ENCODE assay signal across 10 cellular contexts in the genomic region with DNA sequence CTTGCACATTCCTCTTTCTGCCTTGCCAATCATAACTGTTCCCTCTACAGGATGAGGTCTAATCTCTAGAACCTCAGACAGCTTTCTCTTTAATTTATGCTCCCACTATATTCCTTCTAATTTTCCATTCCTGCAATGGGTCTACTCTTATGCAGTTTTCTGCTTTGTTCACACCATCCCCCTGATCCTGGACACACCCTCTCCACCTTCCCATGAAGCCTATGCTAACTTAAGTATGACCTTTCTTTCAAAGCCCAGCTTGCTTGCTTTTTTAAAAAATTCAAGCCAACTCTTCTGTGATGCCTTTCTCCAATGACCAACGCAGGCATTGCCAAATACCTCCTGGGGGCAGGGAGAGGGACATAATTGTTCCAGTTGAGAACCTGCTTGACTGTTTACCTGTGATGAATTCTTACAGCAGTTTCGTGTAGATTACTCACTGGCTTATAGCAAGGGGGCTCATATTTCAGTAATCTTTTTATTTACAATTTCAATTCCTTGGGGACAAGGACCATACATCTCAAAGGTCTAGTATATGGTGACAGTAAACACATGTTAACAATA. TPM values are rescaled to one million over a fixed set of nuclear protein-coding genes. Genes with fewer than 3 reads are reported as not detected.
DNase-seq lines count a peak whose midpoint lies in the region; ATAC-seq and TF ChIP-seq lines count a peak whose summit lies in the region.
"Had no signal": no experiment of that assay in that cellular context is flagged by ENCODE, and none has a peak within 500 bp of the region (broad histone marks: within the 10 kb centered on the region; RNA-seq: fewer than 3 reads in every experiment).

No MANE protein-coding gene starts in this region.

- H3K27me3 Mint-ChIP-seq in Caco-2 (ENCODE audit: insufficient read depth, unreplicated experiment): no peaks in the 10 kb centered on the region
- no peaks in the 10 kb centered on the region for H3K27me3 Mint-ChIP-seq in central memory CD8-positive, alpha-beta T cell
- no peaks in the 10 kb centered on the region for H3K27me3 Mint-ChIP-seq in neural progenitor cell (ENCODE audit: insufficient read depth, low read depth)
- H3K27me3 Mint-ChIP-seq in activated CD8-positive, alpha-beta T cell treated with anti-CD3 and anti-CD28 coated beads, Interleukin-2, amount 10 ng/mL, durations not matched to agents 7 days and 5 days (ENCODE audit: low read depth): no peaks in the 10 kb centered on the region
- H3K27me3 Mint-ChIP-seq in activated CD4-positive, alpha-beta T cell treated with anti-CD3 and anti-CD28 coated beads, Interleukin-2, amount 10 ng/mL, durations not matched to agents 24 days and 14 days: no peaks in the 10 kb centered on the region

- peak overlapping the region; percentile 50 for H3K4me2 ChIP-seq in neural progenitor cell

- ATAC-seq in central memory CD8-positive, alpha-beta T cell (replicated peaks; ENCODE audit: extremely low read depth, poor library complexity, severe bottlenecking): no peak
- no peak for ATAC-seq in GM21528 (IDR thresholded peaks at IDR 0.05; ENCODE audit: low FRiP score, unreplicated experiment)
- ATAC-seq in activated CD8-positive, alpha-beta T cell treated with anti-CD3 and anti-CD28 coated beads, Interleukin-2, amount 10 ng/mL, durations not matched to agents 7 days and 5 days: no peak

- H3K4me1 Mint-ChIP-seq in Caco-2 (ENCODE audit: low read depth, unreplicated experiment): peaks cover 15% of the 10 kb centered on the region
- peaks cover 17% of the 10 kb centered on the region for H3K4me1 Mint-ChIP-seq in central memory CD8-positive, alpha-beta T cell
- peaks cover 9% of the 10 kb centered on the region for H3K4me1 Mint-ChIP-seq in neural progenitor cell
- H3K4me1 Mint-ChIP-seq in activated CD8-positive, alpha-beta T cell treated with anti-CD3 and anti-CD28 coated beads, Interleukin-2, amount 10 ng/mL, durations not matched to agents 7 days and 5 days (ENCODE audit: low read depth): peaks cover 32% of the 10 kb centered on the region
- peaks cover 35% of the 10 kb centered on the region for H3K4me1 Mint-ChIP-seq in activated CD4-positive, alpha-beta T cell treated with anti-CD3 and anti-CD28 coated beads, Interleukin-2, amount 10 ng/mL, durations not matched to agents 24 days and 14 days

- intact Hi-C loops in Caco-2 (cut with micrococcal nuclease; ENCODE audit: unreplicated experiment): loop anchor here (5.0 kb wide), 2 partner anchors 289 to 326 kb away; no protein-coding TSS in a partner anchor
- intact Hi-C loops in activated CD4-positive, alpha-beta T cell treated with anti-CD3 and anti-CD28 coated beads, Interleukin-2, amount 10 ng/mL, durations not matched to agents 24 days and 14 days (cut with micrococcal nuclease): no loop called here

- H3K36me3 ChIP-seq in Caco-2 (ENCODE audit: control insufficient read depth, insufficient read depth, low read length) (no peaks in the 10 kb centered on the region), HUES6 (ENCODE audit: control insufficient read depth, insufficient read depth, low read length) (peaks cover 17% of the 10 kb centered on the region; the same call in 1 of the 2 replicates), neural progenitor cell (no peaks in the 10 kb centered on the region)

- BruUV-seq in Caco-2 (replicated peaks; lab: Mats Ljungman, UMichigan): TSS peak; percentile 97

- peaks cover 100% of the 10 kb centered on the region for H3K79me2 ChIP-seq in neural progenitor cell (ENCODE audit: low read depth)

- H3K27ac Mint-ChIP-seq in Caco-2 (ENCODE audit: unreplicated experiment): no peak overlapping the region
- no peak overlapping the region for H3K27ac Mint-ChIP-seq in central memory CD8-positive, alpha-beta T cell (ENCODE audit: low read depth)
- H3K27ac Mint-ChIP-seq in neural progenitor cell: no peak overlapping the region
- no peak overlapping the region for H3K27ac Mint-ChIP-seq in activated CD8-positive, alpha-beta T cell treated with anti-CD3 and anti-CD28 coated beads, Interleukin-2, amount 10 ng/mL, durations not matched to agents 7 days and 5 days
- no peak overlapping the region for H3K27ac Mint-ChIP-seq in activated CD4-positive, alpha-beta T cell treated with anti-CD3 and anti-CD28 coated beads, Interleukin-2, amount 10 ng/mL, durations not matched to agents 24 days and 14 days

- H3K9me3 Mint-ChIP-seq in Caco-2 (ENCODE audit: unreplicated experiment) (no peaks in the 10 kb centered on the region), neural progenitor cell (peaks cover 22% of the 10 kb centered on the region)
- H3K9me3 Mint-ChIP-seq in central memory CD8-positive, alpha-beta T cell: no peaks in the 10 kb centered on the region
- H3K9me3 Mint-ChIP-seq in activated CD8-positive, alpha-beta T cell treated with anti-CD3 and anti-CD28 coated beads, Interleukin-2, amount 10 ng/mL, durations not matched to agents 7 days and 5 days (ENCODE audit: insufficient read depth): no peaks in the 10 kb centered on the region
- no peaks in the 10 kb centered on the region for H3K9me3 Mint-ChIP-seq in activated CD4-positive, alpha-beta T cell treated with anti-CD3 and anti-CD28 coated beads, Interleukin-2, amount 10 ng/mL, durations not matched to agents 24 days and 14 days
- H3K9me3 Mint-ChIP-seq: neural crest cell had no signal

- no peak overlapping the region for H3K4me3 ChIP-seq in Caco-2 (ENCODE audit: low read depth, low read length)
- peak overlapping the region; percentile 30 for H3K4me3 ChIP-seq in HUES6 (ENCODE audit: low read depth, low read length)
- H3K4me3 ChIP-seq in neural progenitor cell: no peak overlapping the region

- DNase-seq in Caco-2: peak; percentile 67 to 72
- no peak for DNase-seq in central memory CD8-positive, alpha-beta T cell (ENCODE audit: low spot score in 2 of 2)
- no peak for DNase-seq in neural progenitor cell (ENCODE audit: low spot score)
- DNase-seq in activated CD8-positive, alpha-beta T cell treated with anti-CD3 and anti-CD28 coated beads, Interleukin-2, amount 10 ng/mL, durations not matched to agents 7 days and 5 days: no peak
- no peak for DNase-seq in activated CD4-positive, alpha-beta T cell treated with anti-CD3 and anti-CD28 coated beads, Interleukin-2, amount 10 ng/mL, durations not matched to agents 24 days and 14 days
- DNase-seq: DMS 273 treated with DMSO at 0.1 percent for 48 hours; effector CD4-positive, alpha-beta T cell had no signal

- H3K36me3 Mint-ChIP-seq in Caco-2 (ENCODE audit: insufficient read depth, unreplicated experiment) (peaks cover 22% of the 10 kb centered on the region), neural progenitor cell (peaks cover 33% of the 10 kb centered on the region)
- peaks cover 23% of the 10 kb centered on the region for H3K36me3 Mint-ChIP-seq in central memory CD8-positive, alpha-beta T cell (ENCODE audit: insufficient read depth)
- H3K36me3 Mint-ChIP-seq in activated CD8-positive, alpha-beta T cell treated with anti-CD3 and anti-CD28 coated beads, Interleukin-2, amount 10 ng/mL, durations not matched to agents 7 days and 5 days (ENCODE audit: low read depth): peaks cover 46% of the 10 kb centered on the region
- peaks cover 39% of the 10 kb centered on the region for H3K36me3 Mint-ChIP-seq in activated CD4-positive, alpha-beta T cell treated with anti-CD3 and anti-CD28 coated beads, Interleukin-2, amount 10 ng/mL, durations not matched to agents 24 days and 14 days (ENCODE audit: low read depth)

- no peak for TF ChIP-seq CTCF in Caco-2 (IDR thresholded peaks at IDR 0.05; ENCODE audit: insufficient read depth in 1 of 2, low read depth in 1 of 2, low read length in 1 of 2, severe bottlenecking in 1 of 2, unreplicated experiment in 1 of 2)
- no peak for TF ChIP-seq CTCF in neural progenitor cell (IDR thresholded peaks at IDR 0.05)

- POLR2A ChIA-PET in Caco-2 (lab: Charles Lee): no interaction called here
- POLR2A ChIA-PET in activated CD8-positive, alpha-beta T cell treated with anti-CD3 and anti-CD28 coated beads, Interleukin-2, amount 10 ng/mL, durations not matched to agents 7 days and 5 days (lab: Charles Lee): interaction anchor here (1.0 kb wide), 2 partner anchors 39 to 109 kb away, joined by 3 read pairs; no protein-coding TSS in a partner anchor

- H3K27ac ChIP-seq in HUES6 (ENCODE audit: low read depth, low read length): peak overlapping the region; percentile 46; the same call in 1 of the 2 replicates
- H3K27ac ChIP-seq in neural progenitor cell: no peak overlapping the region

- H3K9ac ChIP-seq in HUES6 (ENCODE audit: low read length) (no peak overlapping the region), neural progenitor cell (no peak overlapping the region)

- H4K20me1 ChIP-seq in neural progenitor cell (ENCODE audit: low read depth): peaks cover 63% of the 10 kb centered on the region

- no peaks in the 10 kb centered on the region for H3F3A ChIP-seq in neural progenitor cell (ENCODE audit: low read depth)

- H3K4me3 Mint-ChIP-seq in Caco-2 (ENCODE audit: unreplicated experiment) (no peak overlapping the region), neural progenitor cell (no peak overlapping the region)
- peak overlapping the region; percentile 21 for H3K4me3 Mint-ChIP-seq in central memory CD8-positive, alpha-beta T cell
- H3K4me3 Mint-ChIP-seq in activated CD8-positive, alpha-beta T cell treated with anti-CD3 and anti-CD28 coated beads, Interleukin-2, amount 10 ng/mL, durations not matched to agents 7 days and 5 days: no peak overlapping the region
- no peak overlapping the region for H3K4me3 Mint-ChIP-seq in activated CD4-positive, alpha-beta T cell treated with anti-CD3 and anti-CD28 coated beads, Interleukin-2, amount 10 ng/mL, durations not matched to agents 24 days and 14 days

- CTCF ChIA-PET in Caco-2 (lab: Charles Lee): no interaction called here
- CTCF ChIA-PET in activated CD8-positive, alpha-beta T cell treated with anti-CD3 and anti-CD28 coated beads, Interleukin-2, amount 10 ng/mL, durations not matched to agents 7 days and 5 days (lab: Charles Lee): no interaction called here

- H3K4me1 ChIP-seq in Caco-2 (peaks cover 95% of the 10 kb centered on the region), HUES6 (ENCODE audit: control insufficient read depth, insufficient read depth, low read length) (peaks cover 61% of the 10 kb centered on the region), neural progenitor cell (peaks cover 63% of the 10 kb centered on the region)

- H2AFZ ChIP-seq in neural progenitor cell (replicated peaks): no peak overlapping the region

- no peaks in the 10 kb centered on the region for H3K9me3 ChIP-seq in Caco-2
- no peaks in the 10 kb centered on the region for H3K9me3 ChIP-seq in HUES6 (ENCODE audit: control insufficient read depth, insufficient read depth, low read depth, low read length)
- no peaks in the 10 kb centered on the region for H3K9me3 ChIP-seq in neural progenitor cell (ENCODE audit: low read depth)

- H3K27me3 ChIP-seq in Caco-2 (replicated peaks; ENCODE audit: control insufficient read depth, insufficient read depth, low read length): no peaks in the 10 kb centered on the region
- no peaks in the 10 kb centered on the region for H3K27me3 ChIP-seq in HUES6 (ENCODE audit: control insufficient read depth, insufficient read depth, low read length)
- no peaks in the 10 kb centered on the region for H3K27me3 ChIP-seq in neural progenitor cell

RNA-seq across cellular contexts. Expression of a gene that starts 7.8 kb away (rescaled TPM):
- total RNA-seq in Caco-2 (2022): 245 and 259 TPM in 2 replicates
- 103 and 142 TPM in 2 replicates for total RNA-seq in neural progenitor cell (ENCODE audit: low replicate concordance)
- 100 to 1,000 TPM; 162 to 168 TPM for total RNA-seq in activated CD8-positive, alpha-beta T cell treated with anti-CD3 and anti-CD28 coated beads, Interleukin-2, amount 10 ng/mL, durations not matched to agents 7 days and 5 days
- total RNA-seq in activated CD4-positive, alpha-beta T cell treated with anti-CD3 and anti-CD28 coated beads, Interleukin-2, amount 10 ng/mL, durations not matched to agents 24 days and 14 days: 180 and 181 TPM in 2 replicates

Comparison
In these comparisons a context has a peak if more than half of its experiments do, and no peak if none do; other contexts are left out.
1. DNase-seq: peak in Caco-2 (2 of 2); none in central memory CD8-positive, alpha-beta T cell (0 of 2), neural progenitor cell (single experiment), activated CD8-positive, alpha-beta T cell treated with anti-CD3 and anti-CD28 coated beads, Interleukin-2, amount 10 ng/mL, durations not matched to agents 7 days and 5 days (single experiment) and activated CD4-positive, alpha-beta T cell treated with anti-CD3 and anti-CD28 coated beads, Interleukin-2, amount 10 ng/mL, durations not matched to agents 24 days and 14 days (single experiment).